Comparison of ENCODE assay signal across 8 cellular contexts in genomic region chr16:20262248-20262647, GRCh38.
"Had no signal": no experiment of that assay in that cellular context is flagged by ENCODE, and none has a peak within 500 bp of the region (broad histone marks: within the 10 kb centered on the region; RNA-seq: fewer than 3 reads in every experiment).

No MANE protein-coding gene starts in this region.

- H3K9ac ChIP-seq: GM23248 had no signal

- H2AFZ ChIP-seq: GM23248 had no signal

- DNase-seq: GM23248, GOT3, H7, H9, HCEC 1CT, HFFc6 had no signal

- H3K27ac Mint-ChIP-seq: HFFc6 had no signal

- H3K27ac ChIP-seq: GM23248 had no signal

- FAIRE-seq: H54 had no signal

- ATAC-seq: HCT116 had no signal

- H3K4me3 Mint-ChIP-seq: H9, HFFc6 had no signal

- H3K4me3 ChIP-seq: GM23248 had no signal
